Comparison of ENCODE assay signal across 9 cellular contexts in genomic region chr16:57757326-57757786, GRCh38. TPM values are rescaled to one million over a fixed set of nuclear protein-coding genes. Genes with fewer than 3 reads are reported as not detected.
DNase-seq lines count a peak whose midpoint lies in the region; ATAC-seq, FAIRE-seq and TF ChIP-seq lines count a peak whose summit lies in the region.
"Had no signal": no experiment of that assay in that cellular context is flagged by ENCODE, and none has a peak within 500 bp of the region (broad histone marks: within the 10 kb centered on the region; RNA-seq: fewer than 3 reads in every experiment).

No MANE protein-coding gene starts in this region.

- peaks cover 0 to 35% of the 10 kb centered on the region in 2 donors for H3K36me3 ChIP-seq in adrenal gland (replicated peaks in 1 of 2)
- peaks cover 0 to 17% of the 10 kb centered on the region in 2 donors for H3K36me3 ChIP-seq in gastrocnemius medialis

- H3K27me3 ChIP-seq in adrenal gland (no peaks in the 10 kb centered on the region), gastrocnemius medialis (no peaks in the 10 kb centered on the region)

- TF ChIP-seq CTCF in adrenal gland (IDR thresholded peaks at IDR 0.05), result peak; percentile 90 to 98 (median 96)
- peak; percentile 89 to 98 (median 93) for TF ChIP-seq CTCF in gastrocnemius medialis (IDR thresholded peaks at IDR 0.05 in 4 of 5, conservative IDR thresholded peaks at IDR 0.05 in 1 of 5)

- H3K36me3 Mint-ChIP-seq in T-helper 17 cell (ENCODE audit: low read depth), result peaks cover 4% of the 10 kb centered on the region

- DNase-seq in HuH-7 (ENCODE audit: low spot score) (peak; percentile 96), T-helper 17 cell (peak; percentile 78 to 94 (median 82)), adrenal gland (peak; percentile 81 to 94 (median 90)), left ventricle myocardium superior (peak; percentile 93), gastrocnemius medialis (peak; percentile 65 to 76)

- in situ Hi-C loops in gastrocnemius medialis (cut with MboI; ENCODE audit: low sequenced_read_pairs in 4 of 4), result loop anchor here in 2 of 4 donors (10.0 to 25.0 kb wide), 2 partner anchors 247 to 255 kb away; partner anchors contain the start of genes USB1 (in 2 of the 2) and ZNF319 (in 2 of the 2)

- peak; percentile 93 for FAIRE-seq in G401.6 (lab: Jason Lieb, UNC)
- FAIRE-seq: islet of Langerhans had no signal

- H3K4me3 Mint-ChIP-seq in T-helper 17 cell, result no peak overlapping the region

- H3K4me1 Mint-ChIP-seq in T-helper 17 cell, result peaks cover 2% of the 10 kb centered on the region

- H3K27ac ChIP-seq in adrenal gland (peak overlapping the region in 1 of 5 donors; percentile 45), gastrocnemius medialis (peak overlapping the region in 2 of 4 donors; percentile 13 to 46)

- H3K9me3 ChIP-seq in T-helper 17 cell (ENCODE audit: control insufficient read depth, low read length, poor library complexity, severe bottlenecking) (no peaks in the 10 kb centered on the region), adrenal gland (replicated peaks in 1 of 3) (no peaks in the 10 kb centered on the region), gastrocnemius medialis (no peaks in the 10 kb centered on the region)

- H3K4me3 ChIP-seq in adrenal gland, result no peak overlapping the region
- no peak overlapping the region for H3K4me3 ChIP-seq in gastrocnemius medialis

- peak; percentile 76 for ATAC-seq in GM21447 (IDR thresholded peaks at IDR 0.05; ENCODE audit: unreplicated experiment)
- peak; percentile 96 for ATAC-seq in T-helper 17 cell
- peak; percentile 90 for ATAC-seq in left ventricle myocardium superior
- ATAC-seq in gastrocnemius medialis, result peak; percentile 89 to 96
- ATAC-seq in HG03139 (IDR thresholded peaks at IDR 0.05; ENCODE audit: unreplicated experiment), result no peak

- no peak overlapping the region for H3K27ac Mint-ChIP-seq in T-helper 17 cell

- H3K4me1 ChIP-seq in adrenal gland (replicated peaks in 1 of 2) (peaks cover 0 to 3% of the 10 kb centered on the region in 2 donors), gastrocnemius medialis (no peaks in the 10 kb centered on the region)

- intact Hi-C loops in adrenal gland (cut with DNase I) (loop anchor here (2.0 to 5.0 kb wide), 2 partner anchors 105 kb away; no protein-coding TSS in a partner anchor), left ventricle myocardium superior (cut with micrococcal nuclease) (loop anchor here (5.0 kb wide), 1 partner anchor 105 kb away; no protein-coding TSS in a partner anchor), gastrocnemius medialis (cut with DNase I; ENCODE audit: low total_unique reads) (loop anchor here (1.0 to 2.0 kb wide), 2 partner anchors 106 to 243 kb away; partner anchors contain the start of genes USB1 and ZNF319)

- no peak for TF ChIP-seq POLR2A in adrenal gland (IDR thresholded peaks at IDR 0.05)
- TF ChIP-seq POLR2A in gastrocnemius medialis (IDR thresholded peaks at IDR 0.05), result no peak

- WGBS in adrenal gland, 4 donors, result 57 to 100% (median 62%) methylated on average over 1 to 11 of the region's 11 CpGs

- no peaks in the 10 kb centered on the region for H3K27me3 Mint-ChIP-seq in T-helper 17 cell

RNA-seq across cellular contexts. Expression of gene KATNB1, which starts 21.8 kb away (rescaled TPM):
- total RNA-seq in T-helper 17 cell, result 10 to 100 TPM; 24.3 to 27.3 TPM
- 10 to 100 TPM; 17.9 to 85.6 (median 22.2) TPM for total RNA-seq in adrenal gland
- polyA plus RNA-seq in adrenal gland, result 10 to 100 TPM; 12.9 to 19.9 (median 19.1) TPM
- total RNA-seq in left ventricle myocardium superior, result 9.3 TPM
- 10 to 100 TPM; 10.7 to 18.0 (median 14.2) TPM for total RNA-seq in gastrocnemius medialis

RNA-seq across cellular contexts. Expression of gene KIFC3, which starts 44.9 kb away (rescaled TPM):
- total RNA-seq in T-helper 17 cell (10 to 100 TPM in 1 of 2 donors, under 1 TPM in 1; 0.70 to 15.2 TPM), adrenal gland (100 to 1,000 TPM in 1 of 8 donors, 10 to 100 TPM in 7; 38.0 to 100 (median 60.0) TPM), left ventricle myocardium superior (52.6 TPM), gastrocnemius medialis (10 to 100 TPM in 1 of 4 donors, 1 to 10 TPM in 3; 2.1 to 12.0 (median 3.2) TPM)
- polyA plus RNA-seq in adrenal gland, result 100 to 1,000 TPM in 1 of 3 donors, 10 to 100 TPM in 2; 15.5 to 130 (median 71.7) TPM
